In genomic region chr9:129161534-129161837, GRCh38 we compare ENCODE assay signal across 1 cellular context.
A peak's percentile ranks its signal among the peaks of the same experiment; 100 is the strongest.
TF ChIP-seq lines count a peak whose summit lies in the region.

No MANE protein-coding gene starts in this region.

TF ChIP-seq in HepG2, 621 proteins besides CTCF, POLR2A, EP300 and RAD21:
- TF ChIP-seq ZNF740 (CRISPR knock-in tag; IDR thresholded peaks at IDR 0.05) (no peak), ZBTB38 (CRISPR knock-in tag; IDR thresholded peaks at IDR 0.05) (peak; percentile 57; the same call in 1 of the 2 replicates), SNAPC5 (CRISPR knock-in tag; IDR thresholded peaks at IDR 0.05; ENCODE audit: borderline replicate concordance) (no peak)
